In the genomic region with DNA sequence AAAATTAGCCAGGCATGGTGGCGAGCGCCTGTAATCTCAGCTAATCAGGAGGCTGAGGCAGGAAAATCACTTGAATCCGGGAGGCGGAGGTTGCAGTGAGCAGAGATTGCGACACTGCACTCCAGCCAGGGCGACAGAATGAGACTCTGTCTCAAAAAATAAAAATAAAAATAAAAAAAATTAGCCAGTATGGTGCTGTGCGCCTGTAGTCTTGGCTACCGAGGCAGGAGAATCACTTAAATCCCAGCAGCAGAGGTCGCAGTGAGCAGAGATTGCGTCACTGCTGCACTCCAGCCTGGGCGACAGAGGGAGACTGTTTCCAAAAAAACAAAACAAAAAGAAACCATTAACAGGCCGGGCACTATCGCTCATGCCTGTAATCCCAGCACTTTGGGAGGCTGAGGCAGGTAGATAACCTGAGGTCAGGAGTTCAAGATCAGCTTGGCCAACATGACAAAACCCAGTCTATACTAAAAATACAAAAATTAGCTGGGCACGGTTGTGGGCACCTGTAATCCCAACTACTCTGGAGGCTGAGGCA, we compare ENCODE assay signal across 8 cellular contexts. TPM values are rescaled to one million over a fixed set of nuclear protein-coding genes. Genes with fewer than 3 reads are reported as not detected.
DNase-seq lines count a peak whose midpoint lies in the region; ATAC-seq and TF ChIP-seq lines count a peak whose summit lies in the region.
"Not testable (repeated sequence)": the region's sequence is repeated elsewhere in the genome, so short reads cannot be mapped to it uniquely, and the experiment has no call there.

No MANE protein-coding gene starts in this region.

- H3K4me3 ChIP-seq in HAP-1; mammary epithelial cell (replicated peaks in 1 of 3; ENCODE audit: insufficient read depth in 1 of 3, low read depth in 2 of 3, low read length in 3 of 3): not testable (repeated sequence)

- dilution Hi-C loops in mammary epithelial cell (cut with HindIII; ENCODE audit: low sequenced_read_pairs) = not testable (repeated sequence)

- H3K36me3 ChIP-seq in HAP-1 (replicated peaks) = peaks cover 12% of the 10 kb centered on the region
- H3K36me3 ChIP-seq in mammary epithelial cell (ENCODE audit: insufficient read depth, low read length) = not testable (repeated sequence)

- H3K9ac ChIP-seq in mammary epithelial cell (ENCODE audit: insufficient read depth, low read length) = not testable (repeated sequence)

- H3K27ac ChIP-seq in mammary epithelial cell (ENCODE audit: insufficient read depth, low read depth, low read length) = not testable (repeated sequence)

- in situ Hi-C loops in HAP-1 (cut with MboI; ENCODE audit: low sequenced_read_pairs) (loop anchor here (5.0 kb wide), 1 partner anchor 61 kb away; no protein-coding TSS in a partner anchor), mammary epithelial cell (cut with MboI; ENCODE audit: low sequenced_read_pairs in 2 of 2) (loop anchor here in 1 of 2 donors (10.0 kb wide), 1 partner anchor 53 kb away; no protein-coding TSS in a partner anchor)

- H3K27me3 Mint-ChIP-seq in neural crest cell (ENCODE audit: low read depth) = not testable (repeated sequence)

- H3K27ac Mint-ChIP-seq in neural crest cell (ENCODE audit: unreplicated experiment) = not testable (repeated sequence)

- H2AFZ ChIP-seq in mammary epithelial cell (ENCODE audit: low read depth, low read length) = peak overlapping the region; percentile 0

- not testable (repeated sequence) for H3K27me3 ChIP-seq in HAP-1 (ENCODE audit: low read depth); mammary epithelial cell (ENCODE audit: insufficient read depth, low read length)

- not testable (repeated sequence) for H3K4me1 ChIP-seq in HAP-1; mammary epithelial cell (ENCODE audit: insufficient read depth, low read length)

- not testable (repeated sequence) for H3K9me3 ChIP-seq in HAP-1; mammary epithelial cell (replicated peaks; ENCODE audit: insufficient read depth, low read length)

- H4K20me1 ChIP-seq in mammary epithelial cell (ENCODE audit: insufficient read depth, low read length) = not testable (repeated sequence)

- not testable (repeated sequence) for H3K9me3 Mint-ChIP-seq in neural crest cell

- H3K4me1 Mint-ChIP-seq in neural crest cell = peaks cover 13% of the 10 kb centered on the region

- WGBS in mammary epithelial cell (ENCODE audit: low coverage, missing lambda C conversion rate) = 24% methylated on average over 12 of the region's 14 CpGs

- peak; percentile 55 to 82 for TF ChIP-seq CTCF in mammary epithelial cell (conservative IDR thresholded peaks at IDR 0.05 in 1 of 2, IDR thresholded peaks at IDR 0.05 in 1 of 2; ENCODE audit: extremely low read depth in 1 of 2, insufficient read depth in 1 of 2, low read depth in 1 of 2, low read length in 2 of 2)
- TF ChIP-seq CTCF in neural crest cell (conservative IDR thresholded peaks at IDR 0.05) = peak; percentile 59

- peak; percentile 67 for DNase-seq in CD1c-positive myeloid dendritic cell (ENCODE audit: extremely low spot score)
- peak; percentile 68 to 75 for DNase-seq in HAP-1 (ENCODE audit: low spot score in 2 of 2)
- DNase-seq in NCI-H69 (lab: John Stamatoyannopoulos, UW) = peak; percentile 58
- peak; percentile 43 to 47 for DNase-seq in activated CD4-positive, alpha-beta T cell treated with anti-CD3 and anti-CD28 coated beads, Interleukin-2, amount 50 U/mL, for 4 hours
- DNase-seq in mammary epithelial cell = not testable (repeated sequence)
- DNase-seq in left cardiac atrium = peak; percentile 74
- peak; percentile 29 for DNase-seq in neural crest cell (ENCODE audit: low read depth, low spot score)
- peak; percentile 27 to 73 (median 50) for DNase-seq in stimulated activated naive CD4-positive, alpha-beta T cell (lab: John Stamatoyannopoulos, UW)

- intact Hi-C loops in mammary epithelial cell (cut with micrococcal nuclease) = loop anchor here (5.0 kb wide), 1 partner anchor 199 kb away; no protein-coding TSS in a partner anchor
- intact Hi-C loops in left cardiac atrium (cut with DNase I) = not testable (repeated sequence)

- H3K4me2 ChIP-seq in mammary epithelial cell (ENCODE audit: insufficient read depth, low read depth, low read length) = peak overlapping the region; percentile 65

- ATAC-seq in left cardiac atrium = peak; percentile 81 to 85

- CTCF ChIA-PET in mammary epithelial cell (lab: Charles Lee; ENCODE audit: low non-redundant PET) = not testable (repeated sequence)

- peaks cover 19% of the 10 kb centered on the region for H3K36me3 Mint-ChIP-seq in neural crest cell (ENCODE audit: low read depth)

- not testable (repeated sequence) for BruUV-seq in mammary epithelial cell (replicated peaks; lab: Mats Ljungman, UMichigan)

- not testable (repeated sequence) for H3K4me3 Mint-ChIP-seq in neural crest cell

- not testable (repeated sequence) for H3K79me2 ChIP-seq in mammary epithelial cell (ENCODE audit: insufficient read depth, low read length)

RNA-seq across cellular contexts. Expression of gene AVP, which starts 33.4 kb away (rescaled TPM):
- not detected for total RNA-seq in mammary epithelial cell
- not detected for polyA plus RNA-seq in mammary epithelial cell
- not detected for polyA minus RNA-seq in mammary epithelial cell
- not detected for total RNA-seq in left cardiac atrium
- not detected in 2 replicates for total RNA-seq in neural crest cell

RNA-seq across cellular contexts. Expression of gene FASTKD5, which starts 41.8 kb away (rescaled TPM):
- 10 to 100 TPM; 13.4 to 15.0 TPM for total RNA-seq in mammary epithelial cell
- polyA plus RNA-seq in mammary epithelial cell = 15.5 TPM
- polyA minus RNA-seq in mammary epithelial cell = 43.8 TPM
- 10 to 100 TPM; 18.2 to 22.5 TPM for total RNA-seq in left cardiac atrium
- total RNA-seq in neural crest cell = 17.1 and 18.8 TPM in 2 replicates

RNA-seq across cellular contexts. Expression of gene UBOX5, which starts 41.8 kb away (rescaled TPM):
- total RNA-seq in mammary epithelial cell = 1 to 10 TPM; 4.8 to 5.6 TPM
- 3.5 TPM for polyA plus RNA-seq in mammary epithelial cell
- 6.9 TPM for polyA minus RNA-seq in mammary epithelial cell
- total RNA-seq in left cardiac atrium = 1 to 10 TPM; 3.2 to 4.0 TPM
- total RNA-seq in neural crest cell = 8.3 and 9.8 TPM in 2 replicates

RNA-seq across cellular contexts. Expression of gene OXT, which starts 46.5 kb away (rescaled TPM):
- not detected for total RNA-seq in mammary epithelial cell
- not detected for polyA plus RNA-seq in mammary epithelial cell
- polyA minus RNA-seq in mammary epithelial cell = not detected
- total RNA-seq in left cardiac atrium = under 1 TPM; 0.65 to 0.92 TPM
- not detected in 2 replicates for total RNA-seq in neural crest cell

RNA-seq across cellular contexts. Expression of gene LZTS3, which starts 55.4 kb away (rescaled TPM):
- total RNA-seq in mammary epithelial cell = 10 to 100 TPM in 1 of 2 donors, 1 to 10 TPM in 1; 7.7 to 16.3 TPM
- 2.6 TPM for polyA plus RNA-seq in mammary epithelial cell
- 3.3 TPM for polyA minus RNA-seq in mammary epithelial cell
- total RNA-seq in left cardiac atrium = 10 to 100 TPM; 12.0 to 13.2 TPM
- 10.8 and 11.0 TPM in 2 replicates for total RNA-seq in neural crest cell
